ENCODE assay signal across 15 cellular contexts in the genomic region with DNA sequence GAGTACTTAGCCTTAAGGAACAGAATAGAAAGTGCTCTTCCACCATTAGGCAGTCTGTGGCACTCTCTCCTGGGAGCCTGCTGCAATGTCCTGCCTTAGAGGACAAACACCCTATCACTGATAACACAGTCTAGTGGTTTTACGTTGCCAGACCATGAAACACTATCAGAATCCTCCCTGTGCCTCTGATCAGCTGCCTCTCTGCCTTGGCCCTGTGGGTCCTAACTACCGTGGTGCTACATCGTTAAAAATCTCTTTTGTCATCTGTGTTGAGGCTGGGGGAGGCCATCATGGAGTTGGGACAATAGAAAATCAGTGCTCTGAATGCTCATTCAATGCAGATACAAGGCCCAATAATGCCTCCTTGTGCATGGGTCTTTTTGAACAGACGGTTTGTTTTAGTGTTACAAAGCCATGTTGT. TPM values are rescaled to one million over a fixed set of nuclear protein-coding genes. Genes with fewer than 3 reads are reported as not detected.
DNase-seq lines count a peak whose midpoint lies in the region; ATAC-seq and TF ChIP-seq lines count a peak whose summit lies in the region.
"Had no signal": no experiment of that assay in that cellular context is flagged by ENCODE, and none has a peak within 500 bp of the region (broad histone marks: within the 10 kb centered on the region; RNA-seq: fewer than 3 reads in every experiment).

No MANE protein-coding gene starts in this region.

- no peak for TF ChIP-seq POLR2A in suprapubic skin (IDR thresholded peaks at IDR 0.05)

- no peaks in the 10 kb centered on the region for H3K36me3 ChIP-seq in suprapubic skin
- H3K36me3 ChIP-seq: uterus, WERI-Rb-1 had no signal

- H3K4me1 ChIP-seq in suprapubic skin, result no peaks in the 10 kb centered on the region
- H3K4me1 ChIP-seq: uterus had no signal

- WGBS in suprapubic skin, result 88% methylated on average over 4 of the region's 4 CpGs

- no peak for DNase-seq in AG09309 (ENCODE audit: low read depth)
- DNase-seq in RPMI7951 (ENCODE audit: low read depth), result peak; percentile 35
- peak; percentile 50 for DNase-seq in fibroblast of villous mesenchyme (ENCODE audit: low read depth)
- peak; percentile 26 for DNase-seq in middle frontal gyrus (ENCODE audit: extremely low spot score, low spot score)
- DNase-seq in suprapubic skin (ENCODE audit: low spot score in 2 of 2), result no peak
- no peak for DNase-seq in NCI-H526 treated with DMSO at 0.1 percent for 48 hours (lab: John Stamatoyannopoulos, UW)
- DNase-seq in coronary artery (ENCODE audit: low spot score), result no peak
- DNase-seq: DMS53; KG1; stimulated activated CD4-positive, alpha-beta T cell treated with anti-CD3 and anti-CD28 coated beads, Interleukin-1b, Interleukin-23, amount 100 ng/mL, for 48 hours; uterus; WERI-Rb-1 had no signal

- peak; percentile 33 for TF ChIP-seq CTCF in AG09309 (IDR thresholded peaks at IDR 0.05; ENCODE audit: control insufficient read depth, insufficient read depth, low read depth, low read length, missing control alignments)
- peak; percentile 40 for TF ChIP-seq CTCF in fibroblast of villous mesenchyme (IDR thresholded peaks at IDR 0.05; ENCODE audit: insufficient read depth, low read depth, low read length)
- no peak for TF ChIP-seq CTCF in suprapubic skin (IDR thresholded peaks at IDR 0.05)
- TF ChIP-seq CTCF in coronary artery (IDR thresholded peaks at IDR 0.05), result no peak

- H3K27me3 ChIP-seq in suprapubic skin, result no peaks in the 10 kb centered on the region
- H3K27me3 ChIP-seq: uterus had no signal

- no peak overlapping the region for H3K4me3 ChIP-seq in AG09309 (ENCODE audit: control insufficient read depth, low read depth, low read length)
- H3K4me3 ChIP-seq in fibroblast of villous mesenchyme (ENCODE audit: low read depth, low read length), result no peak overlapping the region
- no peak overlapping the region for H3K4me3 ChIP-seq in suprapubic skin
- H3K4me3 ChIP-seq in coronary artery, result no peak overlapping the region
- H3K4me3 ChIP-seq: uterus had no signal

- no peak for ATAC-seq in GM21786 (IDR thresholded peaks at IDR 0.05; ENCODE audit: unreplicated experiment)
- ATAC-seq: activated naive CD4-positive, alpha-beta T cell treated with anti-CD3 and anti-CD28 coated beads, Interleukin-2, amount 50 U/mL, for 72 hours; SK-N-SH treated with all-trans-retinoic acid at 6 μM for 48 hours had no signal

- no peak overlapping the region for H3K27ac ChIP-seq in suprapubic skin
- H3K27ac ChIP-seq in coronary artery, result no peak overlapping the region
- H3K27ac ChIP-seq: uterus, WERI-Rb-1 had no signal

- H3K9me3 ChIP-seq in suprapubic skin, result no peaks in the 10 kb centered on the region
- H3K9me3 ChIP-seq: uterus had no signal

- no peak for TF ChIP-seq EP300 in suprapubic skin (IDR thresholded peaks at IDR 0.05)

RNA-seq across cellular contexts. Expression of a gene that starts 11.9 kb away (rescaled TPM):
- total RNA-seq in RPMI7951 (2014; rRNA removed; shearing (Covaris generic)), result 1.6 and 4.7 TPM in 2 replicates
- total RNA-seq in fibroblast of villous mesenchyme, result 3.5 and 5.8 TPM in 2 replicates
- 100 to 1,000 TPM; 110 to 308 (median 140) TPM for total RNA-seq in suprapubic skin
- total RNA-seq: activated naive CD4-positive, alpha-beta T cell treated with anti-CD3 and anti-CD28 coated beads, Interleukin-2, amount 50 U/mL, for 72 hours had no signal

Comparison
In these comparisons a context has a peak if more than half of its experiments do, and no peak if none do; other contexts are left out.
1. DNase-seq: peak in RPMI7951 (single experiment), fibroblast of villous mesenchyme (single experiment) and middle frontal gyrus (single experiment); none in AG09309 (single experiment), suprapubic skin (0 of 2), NCI-H526 treated with DMSO at 0.1 percent for 48 hours (single experiment) and coronary artery (single experiment).
2. CTCF ChIP-seq: peak in AG09309 (single experiment) and fibroblast of villous mesenchyme (single experiment); none in suprapubic skin (0 of 2) and coronary artery (single experiment).
3. RNA of a gene that starts 11.9 kb away (total RNA-seq): 110 to 308 TPM in suprapubic skin; 1.6 to 4.7 TPM in RPMI7951 and 3.5 to 5.8 TPM in fibroblast of villous mesenchyme; every median in the first group is over 10 times any median in the second.